Comparison of ENCODE assay signal across 16 cellular contexts in genomic region chr6:92124126-92124525, GRCh38.
DNase-seq lines count a peak whose midpoint lies in the region; ATAC-seq, FAIRE-seq and TF ChIP-seq lines count a peak whose summit lies in the region.
"Had no signal": no experiment of that assay in that cellular context is flagged by ENCODE, and none has a peak within 500 bp of the region (broad histone marks: within the 10 kb centered on the region; RNA-seq: fewer than 3 reads in every experiment).

No MANE protein-coding gene starts in this region.

- no peaks in the 10 kb centered on the region for H3K36me3 ChIP-seq in GM12878 (ENCODE audit: control insufficient read depth in 2 of 2, insufficient read depth in 2 of 2, low read length in 1 of 2)

- DNase-seq in A172 (ENCODE audit: low spot score) (peak; percentile 0), NCI-H524 treated with DMSO at 0.1 percent for 48 hours (lab: John Stamatoyannopoulos, UW) (peak; percentile 17), GM12878 (ENCODE audit: low read depth, low spot score) (no peak), midbrain (lab: John Stamatoyannopoulos, UW) (peak; percentile 0), GM12891 (ENCODE audit: insufficient read length, low spot score) (no peak), NCI-H146 treated with DMSO at 0.1 percent for 48 hours (lab: John Stamatoyannopoulos, UW; ENCODE audit: unreplicated experiment) (no peak)
- DNase-seq: ACHN; GDM1; naive thymus-derived CD4-positive, alpha-beta T cell; NCI-H2107; stimulated activated naive B cell treated with anti-CD40 and anti-IgM and Interleukin-4, amounts not matched to agents 10 μg/mL and 1 μg/mL and 100 μg/mL, for 72 hours had no signal

- TF ChIP-seq EP300 in GM12878 (IDR thresholded peaks at IDR 0.05; ENCODE audit: borderline replicate concordance in 1 of 2, control insufficient read depth in 1 of 2, low read depth in 2 of 2, low read length in 2 of 2): no peak

- ATAC-seq in GM12878 (peak; percentile 76), HG03571 (IDR thresholded peaks at IDR 0.05; ENCODE audit: unreplicated experiment) (no peak), HG02973 (IDR thresholded peaks at IDR 0.05; ENCODE audit: unreplicated experiment) (no peak)
- ATAC-seq: activated naive CD4-positive, alpha-beta T cell treated with anti-CD3 and anti-CD28 coated beads, Interleukin-2, amount 50 U/mL, for 72 hours; naive thymus-derived CD4-positive, alpha-beta T cell; stimulated activated naive B cell treated with anti-CD40 and anti-IgM and Interleukin-4, amounts not matched to agents 10 μg/mL and 1 μg/mL and 100 μg/mL, for 72 hours had no signal

- no peak overlapping the region for H2AFZ ChIP-seq in GM12878 (ENCODE audit: control insufficient read depth, low read depth, low read length)

- 11% methylated on average over 8 of the region's 8 CpGs for WGBS in GM12878 (ENCODE audit: insufficient coverage, insufficient replicate concordance, low lambda C conversion rate, missing lambda C conversion rate)

- TF ChIP-seq CTCF in GM12878 (IDR thresholded peaks at IDR 0.05 in 2 of 3, conservative IDR thresholded peaks at IDR 0.05 in 1 of 3; ENCODE audit: control insufficient read depth in 2 of 3, extremely low read depth in 1 of 3, insufficient read depth in 1 of 3, low read depth in 3 of 3, low read length in 3 of 3): no peak

- TF ChIP-seq POLR2A in GM12878 (IDR thresholded peaks at IDR 0.05; ENCODE audit: low read depth, low read length): no peak
- TF ChIP-seq POLR2A in GM12891 (IDR thresholded peaks at IDR 0.05; ENCODE audit: low read depth, low read length): no peak

- POLR2A ChIA-PET in GM12878 (lab: Charles Lee): no interaction called here

- no peak overlapping the region for H3K27ac ChIP-seq in GM12878 (ENCODE audit: control insufficient read depth, insufficient read depth)
- H3K27ac ChIP-seq: coronary artery had no signal

- H3K79me2 ChIP-seq in GM12878 (ENCODE audit: control insufficient read depth, insufficient read depth, low read length): no peaks in the 10 kb centered on the region

- in situ Hi-C loops in GM12878 (cut with MboI): no loop called here

- H3K4me1 ChIP-seq in GM12878 (ENCODE audit: control insufficient read depth, insufficient read depth, low read length): no peaks in the 10 kb centered on the region

- no peaks in the 10 kb centered on the region for H3K9me3 ChIP-seq in GM12878 (replicated peaks; ENCODE audit: control insufficient read depth, insufficient read depth, low read length)

- no TSS peak for BruUV-seq in GM12878 (replicated peaks; lab: Mats Ljungman, UMichigan)

- no peaks in the 10 kb centered on the region for H3K27me3 ChIP-seq in GM12878 (replicated peaks in 1 of 2; ENCODE audit: control insufficient read depth in 2 of 2, insufficient read depth in 2 of 2, low read length in 1 of 2)

- peak; percentile 35 for FAIRE-seq in GM12878 (lab: Jason Lieb, UNC)
- no peak for FAIRE-seq in GM12891 (lab: Jason Lieb, UNC)
- FAIRE-seq: GM19239 had no signal

- H4K20me1 ChIP-seq in GM12878 (ENCODE audit: control insufficient read depth, insufficient read depth): no peaks in the 10 kb centered on the region

- H3K4me3 ChIP-seq in GM12878: no peak overlapping the region
- H3K4me3 ChIP-seq: coronary artery had no signal

- no peak for TF ChIP-seq RAD21 in GM12878 (IDR thresholded peaks at IDR 0.05; ENCODE audit: insufficient read depth, low read depth, low read length)

- CTCF ChIA-PET in GM12878 (lab: Yijun Ruan, JAX): interaction anchor here (0.8 to 2.1 kb wide), 7 partner anchors 10 to 1043 kb away, joined by 3 to 5 read pairs (median 4); no protein-coding TSS in a partner anchor

- intact Hi-C loops in GM12878 (cut with micrococcal nuclease; ENCODE audit: unreplicated experiment): loop anchor here (5.0 to 10.0 kb wide), 2 partner anchors 511 to 792 kb away; no protein-coding TSS in a partner anchor

- SMC1A ChIA-PET in GM12878 (lab: Charles Lee; ENCODE audit: uncharacterized antibody, unreplicated experiment): interaction anchor here (1.0 to 2.8 kb wide), 8 partner anchors 8 to 794 kb away, joined by 3 to 11 read pairs (median 4); no protein-coding TSS in a partner anchor

- no peak overlapping the region for H3K9ac ChIP-seq in GM12878 (ENCODE audit: control insufficient read depth, insufficient read depth, low read length)

- RAD21 ChIA-PET in GM12878 (lab: Charles Lee; ENCODE audit: unreplicated experiment): interaction anchor here (0.7 to 1.8 kb wide), 8 partner anchors 8 to 1183 kb away, joined by 3 to 5 read pairs (median 3); no protein-coding TSS in a partner anchor

- H3K4me2 ChIP-seq in GM12878 (ENCODE audit: control insufficient read depth, insufficient read depth): no peak overlapping the region

TF ChIP-seq in GM12878, 131 proteins besides CTCF, POLR2A, EP300 and RAD21 (continues in another document):
- TF ChIP-seq JUNB (IDR thresholded peaks at IDR 0.05): no peak
- TF ChIP-seq MTA3 (IDR thresholded peaks at IDR 0.05; ENCODE audit: borderline replicate concordance, low read length): no peak
- no peak for TF ChIP-seq STAT3 (IDR thresholded peaks at IDR 0.05; ENCODE audit: low read depth, low read length)
- TF ChIP-seq MXI1 (IDR thresholded peaks at IDR 0.05; ENCODE audit: low read depth, low read length): no peak
- TF ChIP-seq SUZ12 (IDR thresholded peaks at IDR 0.05; ENCODE audit: unreplicated experiment): no peak
- TF ChIP-seq ZZZ3 (IDR thresholded peaks at IDR 0.05; ENCODE audit: control insufficient read depth, insufficient read length, low read depth): no peak
- no peak for TF ChIP-seq ZNF207 (IDR thresholded peaks at IDR 0.05; ENCODE audit: borderline replicate concordance)
- TF ChIP-seq ESRRA (IDR thresholded peaks at IDR 0.05; ENCODE audit: low read length): no peak
- no peak for TF ChIP-seq E2F8 (IDR thresholded peaks at IDR 0.05; ENCODE audit: low read depth, partially characterized antibody)
- TF ChIP-seq MYB (IDR thresholded peaks at IDR 0.05; ENCODE audit: borderline replicate concordance, low read depth, low read length): no peak
- no peak for TF ChIP-seq CHD4 (IDR thresholded peaks at IDR 0.05)
- TF ChIP-seq TCF7 (IDR thresholded peaks at IDR 0.05; ENCODE audit: borderline replicate concordance): no peak
- no peak for TF ChIP-seq NR2C1 (IDR thresholded peaks at IDR 0.05)

TF ChIP-seq in GM12891, 5 proteins besides CTCF, POLR2A, EP300 and RAD21:
- TF ChIP-seq PAX5 (IDR thresholded peaks at IDR 0.05; ENCODE audit: insufficient read depth, low read length, severe bottlenecking) (no peak), POU2F2 (IDR thresholded peaks at IDR 0.05; ENCODE audit: low read depth, low read length) (no peak), SPI1 (IDR thresholded peaks at IDR 0.05; ENCODE audit: low read depth, low read length) (no peak), TAF1 (IDR thresholded peaks at IDR 0.05; ENCODE audit: low read depth, low read length) (no peak), POLR2AphosphoS5 (IDR thresholded peaks at IDR 0.05; ENCODE audit: low read depth, low read length) (no peak)

Comparison
In these comparisons a context has a peak if more than half of its experiments do, and no peak if none do; other contexts are left out.
1. DNase-seq: peak in A172 (single experiment), NCI-H524 treated with DMSO at 0.1 percent for 48 hours (single experiment) and midbrain (single experiment); none in GM12878 (single experiment), GM12891 (single experiment) and NCI-H146 treated with DMSO at 0.1 percent for 48 hours (single experiment).